ENCODE assay signal across 22 cellular contexts in the genomic region with DNA sequence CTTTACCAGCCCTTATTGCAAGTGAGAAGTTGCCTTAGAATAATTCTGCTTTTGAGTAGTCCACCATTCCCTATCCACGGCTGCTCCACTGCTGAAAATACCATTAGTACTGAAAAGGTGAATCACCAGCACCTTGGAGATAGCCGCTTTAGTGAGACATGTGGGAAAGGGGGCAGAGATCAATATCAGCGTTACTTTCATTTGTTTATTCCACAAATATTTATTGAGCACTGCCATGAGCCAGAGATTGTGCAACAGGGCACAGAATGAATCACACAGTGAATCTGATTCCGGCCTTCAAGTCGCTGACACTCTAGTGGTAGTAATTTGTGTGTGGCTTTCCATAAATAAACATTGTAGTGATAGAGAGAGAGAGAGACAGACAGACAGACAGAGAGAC. TPM values are rescaled to one million over a fixed set of nuclear protein-coding genes. Genes with fewer than 3 reads are reported as not detected.
"Had no signal": no experiment of that assay in that cellular context is flagged by ENCODE, and none has a peak within 500 bp of the region (broad histone marks: within the 10 kb centered on the region; RNA-seq: fewer than 3 reads in every experiment).

No MANE protein-coding gene starts in this region.

- H3K27ac Mint-ChIP-seq: activated B cell treated with CpG ODN at 0.5 μM for 24 hours; activated CD4-positive, alpha-beta memory T cell treated with anti-CD3 and anti-CD28 coated beads for 36 hours; activated CD4-positive, alpha-beta T cell treated with anti-CD3 and anti-CD28 coated beads for 36 hours; endodermal cell; naive thymus-derived CD4-positive, alpha-beta T cell; T-helper 1 cell treated with Interleukin-12 subunit alpha and Interleukin-12 subunit beta and Interleukin-4 antibody, amounts not matched to agents 30 μg/mL and 1 μg/mL, for 36 hours; type B pancreatic cell had no signal

- H3K36me3 Mint-ChIP-seq: type B pancreatic cell had no signal

- H3K4me3 Mint-ChIP-seq: activated B cell treated with CpG ODN at 0.5 μM for 24 hours; activated CD4-positive, alpha-beta memory T cell treated with anti-CD3 and anti-CD28 coated beads for 36 hours; activated CD4-positive, alpha-beta T cell treated with anti-CD3 and anti-CD28 coated beads for 36 hours; endodermal cell; naive thymus-derived CD4-positive, alpha-beta T cell; neural crest cell; T-helper 1 cell treated with Interleukin-12 subunit alpha and Interleukin-12 subunit beta and Interleukin-4 antibody, amounts not matched to agents 30 μg/mL and 1 μg/mL, for 36 hours; type B pancreatic cell had no signal

- DNase-seq: activated B cell treated with CpG ODN at 0.5 μM for 24 hours; activated CD4-positive, alpha-beta memory T cell treated with anti-CD3 and anti-CD28 coated beads for 36 hours; activated CD4-positive, alpha-beta T cell treated with anti-CD3 and anti-CD28 coated beads for 36 hours; activated effector memory CD4-positive, alpha-beta T cell treated with anti-CD3 and anti-CD28 coated beads, Interleukin-2, amount 50 U/mL, for 16 hours; activated naive CD4-positive, alpha-beta T cell treated with anti-CD3 and anti-CD28 coated beads, Interleukin-2, amount 50 U/mL, for 16 hours; cerebellar nuclear complex; cortex of kidney; endodermal cell; heart left ventricle; islet precursor cell; left colon; naive thymus-derived CD4-positive, alpha-beta T cell; posterior cingulate gyrus; spleen; stimulated activated CD4-positive, alpha-beta T cell treated with anti-CD3 and anti-CD28 coated beads, Interleukin-4, amount 100 ng/mL, for 1 hour; stimulated activated naive CD4-positive, alpha-beta T cell; testis had no signal

- ATAC-seq: activated CD4-positive, alpha-beta T cell treated with anti-CD3 and anti-CD28 coated beads for 36 hours; heart left ventricle; left colon; naive thymus-derived CD4-positive, alpha-beta T cell had no signal

- H3K27me3 Mint-ChIP-seq: activated B cell treated with CpG ODN at 0.5 μM for 24 hours had no signal

- H3K4me1 Mint-ChIP-seq: activated B cell treated with CpG ODN at 0.5 μM for 24 hours; activated CD4-positive, alpha-beta T cell treated with anti-CD3 and anti-CD28 coated beads for 36 hours; naive thymus-derived CD4-positive, alpha-beta T cell had no signal

- H3K4me3 ChIP-seq: ascending aorta, heart left ventricle, spleen, testis, vagina had no signal

RNA-seq across cellular contexts. Expression of a gene that starts 31.5 kb away (rescaled TPM):
- total RNA-seq: activated B cell treated with CpG ODN at 0.5 μM for 24 hours; activated CD4-positive, alpha-beta T cell treated with anti-CD3 and anti-CD28 coated beads for 36 hours; ascending aorta had no signal
